1 cellular context compared by ENCODE assay signal in the genomic region with DNA sequence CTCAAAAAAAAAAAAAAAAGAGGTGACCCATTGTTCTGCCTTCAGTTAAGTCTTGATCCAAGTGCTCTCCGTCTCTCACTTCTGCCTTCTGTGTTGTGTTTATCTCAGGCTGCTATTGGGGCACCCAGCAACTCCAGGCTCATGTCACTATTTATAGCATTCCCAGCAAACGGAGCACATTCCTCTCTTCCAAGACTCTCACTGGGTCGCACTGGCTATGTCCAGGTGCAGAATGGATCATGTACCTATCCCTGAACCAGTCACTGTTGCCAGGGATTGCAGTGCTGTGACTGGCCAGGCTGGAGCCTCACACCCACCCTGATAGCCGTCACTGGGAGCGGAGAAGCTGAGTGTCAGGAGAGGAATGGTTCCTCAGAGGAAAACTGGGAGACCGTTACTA.
TF ChIP-seq lines count a peak whose summit lies in the region.

No MANE protein-coding gene starts in this region.

TF ChIP-seq in IMR-90, 13 proteins besides CTCF, POLR2A, EP300 and RAD21 (continued from another document):
- no peak for TF ChIP-seq RFX5 (IDR thresholded peaks at IDR 0.05; ENCODE audit: low read depth, low read length)
- TF ChIP-seq MXI1 (IDR thresholded peaks at IDR 0.05; ENCODE audit: borderline replicate concordance, low read depth, low read length): no peak
